ENCODE assay signal across 22 cellular contexts in the genomic region with DNA sequence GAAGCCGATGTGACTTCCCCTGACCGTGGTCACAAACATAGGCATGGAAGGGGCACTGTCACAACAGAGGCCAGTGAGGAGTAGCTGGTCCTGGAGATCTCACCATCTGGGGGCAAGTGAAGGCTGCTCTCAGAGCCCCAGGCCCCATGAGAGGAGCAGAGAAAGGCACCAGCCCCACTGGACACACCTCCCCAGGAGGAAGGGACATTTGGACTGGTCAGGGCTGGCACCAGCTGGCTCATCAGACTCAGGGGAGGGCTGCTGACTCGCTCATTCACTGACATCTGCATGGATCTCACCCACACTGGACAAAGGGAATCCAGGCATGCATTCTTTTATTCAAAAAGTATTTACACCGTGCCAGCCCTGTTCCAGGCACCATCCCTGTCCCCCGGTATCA. TPM values are rescaled to one million over a fixed set of nuclear protein-coding genes. Genes with fewer than 3 reads are reported as not detected.
A peak's percentile ranks its signal among the peaks of the same experiment; 100 is the strongest.
DNase-seq lines count a peak whose midpoint lies in the region; ATAC-seq lines count a peak whose summit lies in the region.
"Had no signal": no experiment of that assay in that cellular context is flagged by ENCODE, and none has a peak within 500 bp of the region (broad histone marks: within the 10 kb centered on the region; RNA-seq: fewer than 3 reads in every experiment).

No MANE protein-coding gene starts in this region.

- no peak overlapping the region for H3K4me3 Mint-ChIP-seq in stimulated activated naive B cell treated with anti-CD40 and anti-IgM and Interleukin-4, amounts not matched to agents 10 μg/mL and 1 μg/mL and 100 μg/mL, for 72 hours
- H3K4me3 Mint-ChIP-seq: activated naive CD4-positive, alpha-beta T cell treated with anti-CD3 and anti-CD28 coated beads for 36 hours; CD14-positive monocyte; neural crest cell had no signal

- ATAC-seq in left lobe of liver (no peak), GM18519 (IDR thresholded peaks at IDR 0.05; ENCODE audit: low FRiP score, unreplicated experiment) (no peak), HG03025 (IDR thresholded peaks at IDR 0.05; ENCODE audit: low FRiP score, unreplicated experiment) (no peak), HG02798 (IDR thresholded peaks at IDR 0.05; ENCODE audit: poor library complexity, unreplicated experiment) (no peak)
- no peak for ATAC-seq in stimulated activated naive B cell treated with anti-CD40 and anti-IgM and Interleukin-4, amounts not matched to agents 10 μg/mL and 1 μg/mL and 100 μg/mL, for 72 hours (replicated peaks)
- ATAC-seq: mucosa of descending colon had no signal

- H3K36me3 Mint-ChIP-seq in stimulated activated naive B cell treated with anti-CD40 and anti-IgM and Interleukin-4, amounts not matched to agents 10 μg/mL and 1 μg/mL and 100 μg/mL, for 72 hours, result no peaks in the 10 kb centered on the region
- H3K36me3 Mint-ChIP-seq: CD14-positive monocyte had no signal

- H3K27me3 Mint-ChIP-seq in stimulated activated naive B cell treated with anti-CD40 and anti-IgM and Interleukin-4, amounts not matched to agents 10 μg/mL and 1 μg/mL and 100 μg/mL, for 72 hours, result peaks cover 4 to 20% of the 10 kb centered on the region in 2 donors

- no peak overlapping the region for H3K27ac Mint-ChIP-seq in stimulated activated naive B cell treated with anti-CD40 and anti-IgM and Interleukin-4, amounts not matched to agents 10 μg/mL and 1 μg/mL and 100 μg/mL, for 72 hours
- H3K27ac Mint-ChIP-seq: activated naive CD4-positive, alpha-beta T cell treated with anti-CD3 and anti-CD28 coated beads for 36 hours; CD14-positive monocyte had no signal

- no peaks in the 10 kb centered on the region for H3K4me1 Mint-ChIP-seq in stimulated activated naive B cell treated with anti-CD40 and anti-IgM and Interleukin-4, amounts not matched to agents 10 μg/mL and 1 μg/mL and 100 μg/mL, for 72 hours

- peak; percentile 30 for DNase-seq in activated CD8-positive, alpha-beta memory T cell treated with anti-CD3 and anti-CD28 coated beads for 24 hours
- DNase-seq in activated CD8-positive, alpha-beta memory T cell treated with anti-CD3 and anti-CD28 coated beads, Interleukin-2, amount 50 U/mL, for 48 hours, result no peak
- peak; percentile 25 for DNase-seq in amniotic epithelial cell (ENCODE audit: low read depth)
- peak; percentile 29 for DNase-seq in left lobe of liver (ENCODE audit: low spot score)
- no peak for DNase-seq in stimulated activated naive B cell treated with anti-CD40 and anti-IgM and Interleukin-4, amounts not matched to agents 10 μg/mL and 1 μg/mL and 100 μg/mL, for 72 hours
- DNase-seq: activated CD4-positive, alpha-beta T cell treated with anti-CD3 and anti-CD28 coated beads, Interleukin-2, amount 50 U/mL, for 1 hour; activated naive CD4-positive, alpha-beta T cell treated with anti-CD3 and anti-CD28 coated beads for 36 hours; effector CD4-positive, alpha-beta T cell; mucosa of descending colon; NCI-H1436 treated with DMSO at 0.1 percent for 48 hours; NCI-H2171 treated with DMSO at 0.1 percent for 48 hours; NCI-H774; SIG-M5; spleen; stimulated activated CD4-positive, alpha-beta T cell treated with anti-CD3 and anti-CD28 coated beads, Interleukin-4, amount 100 ng/mL, for 4 hours had no signal

- no peaks in the 10 kb centered on the region for H3K9me3 Mint-ChIP-seq in stimulated activated naive B cell treated with anti-CD40 and anti-IgM and Interleukin-4, amounts not matched to agents 10 μg/mL and 1 μg/mL and 100 μg/mL, for 72 hours
- H3K9me3 Mint-ChIP-seq: activated naive CD4-positive, alpha-beta T cell treated with anti-CD3 and anti-CD28 coated beads for 36 hours; neural crest cell had no signal

RNA-seq across cellular contexts. Expression of a gene that starts 26.8 kb away (rescaled TPM):
- total RNA-seq in left lobe of liver, result 0.20 TPM
- total RNA-seq: ascending aorta, pulmonary artery endothelial cell, spleen had no signal

Comparison
In these comparisons a context has a peak if more than half of its experiments do, and no peak if none do; other contexts are left out.
1. DNase-seq: peak in activated CD8-positive, alpha-beta memory T cell treated with anti-CD3 and anti-CD28 coated beads for 24 hours (single experiment), amniotic epithelial cell (single experiment) and left lobe of liver (single experiment); none in activated CD8-positive, alpha-beta memory T cell treated with anti-CD3 and anti-CD28 coated beads, Interleukin-2, amount 50 U/mL, for 48 hours (single experiment) and stimulated activated naive B cell treated with anti-CD40 and anti-IgM and Interleukin-4, amounts not matched to agents 10 μg/mL and 1 μg/mL and 100 μg/mL, for 72 hours (single experiment).